21 cellular contexts compared by ENCODE assay signal in the genomic region with DNA sequence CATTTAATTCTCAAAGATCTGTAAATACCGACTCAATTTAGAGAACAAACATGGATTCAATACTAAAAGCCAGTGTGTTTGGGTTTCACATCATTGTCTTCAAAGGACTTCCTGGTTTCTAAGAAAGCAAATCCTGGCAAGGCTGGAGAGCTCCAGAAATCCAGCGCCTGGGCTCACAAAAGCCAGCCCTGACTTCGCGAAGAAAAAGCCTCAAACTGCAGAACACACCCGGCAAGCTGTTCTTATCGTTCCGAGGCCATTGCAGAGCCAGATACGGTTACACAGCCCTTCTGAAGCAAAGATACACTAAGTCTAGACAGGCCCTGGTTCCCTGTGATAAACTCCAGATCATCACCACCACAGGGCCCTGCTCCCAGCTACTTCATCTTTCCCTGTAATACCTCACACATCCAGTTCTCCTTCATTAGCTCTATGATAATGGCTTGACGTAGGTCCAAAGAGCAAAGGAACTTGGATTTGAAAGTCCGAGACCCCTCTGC. TPM values are rescaled to one million over a fixed set of nuclear protein-coding genes. Genes with fewer than 3 reads are reported as not detected.
A peak's percentile ranks its signal among the peaks of the same experiment; 100 is the strongest.
DNase-seq lines count a peak whose midpoint lies in the region; ATAC-seq and TF ChIP-seq lines count a peak whose summit lies in the region.
"Had no signal": no experiment of that assay in that cellular context is flagged by ENCODE, and none has a peak within 500 bp of the region (broad histone marks: within the 10 kb centered on the region; RNA-seq: fewer than 3 reads in every experiment).

No MANE protein-coding gene starts in this region.

- H3K27me3 ChIP-seq in right cardiac atrium (ENCODE audit: control insufficient read depth, insufficient read depth) (no peaks in the 10 kb centered on the region), right atrium auricular region (no peaks in the 10 kb centered on the region), ectodermal cell (ENCODE audit: control insufficient read depth, insufficient read depth, low read length, poor library complexity, severe bottlenecking) (no peaks in the 10 kb centered on the region), mesendoderm (ENCODE audit: insufficient read depth, low read length, poor library complexity) (no peaks in the 10 kb centered on the region)
- H3K27me3 ChIP-seq: right lobe of liver, SJSA1, thyroid gland had no signal

- H3K23ac ChIP-seq in mesendoderm (ENCODE audit: low read length), result no peak overlapping the region

- no peak overlapping the region for H3K4me3 Mint-ChIP-seq in T-helper 17 cell
- H3K4me3 Mint-ChIP-seq: activated CD8-positive, alpha-beta T cell treated with anti-CD3 and anti-CD28 coated beads for 36 hours; activated T-helper 1 cell treated with anti-CD3 and anti-CD28 coated beads, Interleukin-12 subunit alpha, Interleukin-12 subunit beta, Interleukin-2, Interleukin-4 antibody, amounts not matched to agents 30 ng/mL and 10 ng/mL and 1 ng/mL, durations not matched to agents 14 hours and 24 hours and 36 hours; CD8-positive, alpha-beta T cell; nephron had no signal

- H3K4me2 ChIP-seq in mesendoderm (ENCODE audit: low read length), result no peak overlapping the region

- no peak overlapping the region for H3K56ac ChIP-seq in mesendoderm (ENCODE audit: low read length)

- H3K36me3 Mint-ChIP-seq in T-helper 17 cell (ENCODE audit: low read depth), result peaks cover 6% of the 10 kb centered on the region
- H3K36me3 Mint-ChIP-seq: CD8-positive, alpha-beta T cell had no signal

- no peaks in the 10 kb centered on the region for H3K9me3 ChIP-seq in right cardiac atrium (ENCODE audit: control insufficient read depth, low read length)
- H3K9me3 ChIP-seq in right atrium auricular region, result no peaks in the 10 kb centered on the region
- H3K9me3 ChIP-seq in ectodermal cell (ENCODE audit: control insufficient read depth, low read length), result no peaks in the 10 kb centered on the region
- no peaks in the 10 kb centered on the region for H3K9me3 ChIP-seq in T-helper 17 cell (ENCODE audit: control insufficient read depth, low read length, poor library complexity, severe bottlenecking)
- H3K9me3 ChIP-seq: right lobe of liver, SJSA1, thyroid gland had no signal

- no peaks in the 10 kb centered on the region for H3K36me3 ChIP-seq in right atrium auricular region
- H3K36me3 ChIP-seq in ectodermal cell (ENCODE audit: control insufficient read depth, insufficient read depth, low read length), result no peaks in the 10 kb centered on the region
- H3K36me3 ChIP-seq in mesendoderm (ENCODE audit: control insufficient read depth, insufficient read depth, low read length), result peaks cover 2% of the 10 kb centered on the region
- H3K36me3 ChIP-seq: right lobe of liver, thyroid gland had no signal

- ATAC-seq in right cardiac atrium (peak; percentile 30 to 63), GM21786 (IDR thresholded peaks at IDR 0.05; ENCODE audit: unreplicated experiment) (no peak), GM19455 (IDR thresholded peaks at IDR 0.05; ENCODE audit: unreplicated experiment) (no peak), T-helper 17 cell (no peak)
- ATAC-seq: activated CD8-positive, alpha-beta T cell treated with anti-CD3 and anti-CD28 coated beads for 36 hours; CD8-positive, alpha-beta T cell had no signal

- H3K4me1 Mint-ChIP-seq in T-helper 17 cell, result peaks cover 14% of the 10 kb centered on the region

- 35% methylated on average over 10 of the region's 10 CpGs for WGBS in right cardiac atrium
- WGBS in ectodermal cell, 2 experiments, result 60 to 71% methylated on average over 10 of the region's 10 CpGs
- no CpG with 5 or more reads among the region's 10 CpGs for WGBS in mesendoderm (ENCODE audit: extremely low coverage, insufficient coverage, low lambda C conversion rate)

- no peaks in the 10 kb centered on the region for H3K27me3 Mint-ChIP-seq in T-helper 17 cell
- H3K27me3 Mint-ChIP-seq: activated CD8-positive, alpha-beta T cell treated with anti-CD3 and anti-CD28 coated beads for 36 hours had no signal

- TF ChIP-seq CTCF in right atrium auricular region (IDR thresholded peaks at IDR 0.05), result no peak

- H3K4me3 ChIP-seq in right cardiac atrium (ENCODE audit: low read length) (no peak overlapping the region), right atrium auricular region (no peak overlapping the region), ectodermal cell (ENCODE audit: insufficient read depth, low read depth, low read length) (no peak overlapping the region), mesendoderm (ENCODE audit: low read length) (no peak overlapping the region)
- H3K4me3 ChIP-seq: right lobe of liver, SJSA1, thyroid gland had no signal

- H3K9ac ChIP-seq in mesendoderm (ENCODE audit: low read length), result peak overlapping the region; percentile 23

- H3K27ac Mint-ChIP-seq in T-helper 17 cell, result no peak overlapping the region
- H3K27ac Mint-ChIP-seq: activated CD8-positive, alpha-beta T cell treated with anti-CD3 and anti-CD28 coated beads for 36 hours; activated T-helper 1 cell treated with anti-CD3 and anti-CD28 coated beads, Interleukin-12 subunit alpha, Interleukin-12 subunit beta, Interleukin-2, Interleukin-4 antibody, amounts not matched to agents 30 ng/mL and 10 ng/mL and 1 ng/mL, durations not matched to agents 14 hours and 24 hours and 36 hours; CD8-positive, alpha-beta T cell had no signal

- intact Hi-C loops in right cardiac atrium (cut with DNase I), result no loop called here

- H3K4me1 ChIP-seq in right cardiac atrium (ENCODE audit: control insufficient read depth, insufficient read depth, low read length), result peaks cover 2% of the 10 kb centered on the region
- H3K4me1 ChIP-seq in right atrium auricular region, result no peaks in the 10 kb centered on the region
- H3K4me1 ChIP-seq in ectodermal cell (ENCODE audit: control insufficient read depth, insufficient read depth, low read length), result peaks cover 11% of the 10 kb centered on the region
- no peaks in the 10 kb centered on the region for H3K4me1 ChIP-seq in mesendoderm (ENCODE audit: control insufficient read depth, low read depth, low read length)
- H3K4me1 ChIP-seq: right lobe of liver, thyroid gland had no signal

- no peak overlapping the region for H3K18ac ChIP-seq in mesendoderm (ENCODE audit: low read length)

- H3K27ac ChIP-seq in right cardiac atrium (ENCODE audit: low read length) (no peak overlapping the region), right atrium auricular region (no peak overlapping the region), ectodermal cell (ENCODE audit: insufficient read depth, low read depth, low read length, poor library complexity, severe bottlenecking) (peak overlapping the region; percentile 27), mesendoderm (ENCODE audit: low read depth, low read length) (no peak overlapping the region)
- H3K27ac ChIP-seq: epithelial cell of prostate, right lobe of liver, SJSA1, thyroid gland had no signal

- H3K79me2 ChIP-seq in mesendoderm (ENCODE audit: control insufficient read depth, insufficient read depth, low read length), result peaks cover 44% of the 10 kb centered on the region

- H2BK120ac ChIP-seq in mesendoderm (ENCODE audit: low read depth, low read length), result no peak overlapping the region

- no peak overlapping the region for H4K8ac ChIP-seq in mesendoderm (ENCODE audit: low read depth, low read length)

- H3K4ac ChIP-seq in mesendoderm (ENCODE audit: low read depth, low read length), result no peak overlapping the region

- no peak overlapping the region for H2AK5ac ChIP-seq in mesendoderm (ENCODE audit: low read length)

- H2BK15ac ChIP-seq in mesendoderm (replicated peaks; ENCODE audit: low read depth), result no peak overlapping the region

- DNase-seq in right cardiac atrium (peak in 1 of 3 donors; percentile 51), right atrium auricular region (ENCODE audit: low spot score) (no peak), mesendoderm (peak; percentile 77), SW480 (ENCODE audit: low spot score) (no peak), T-helper 17 cell (no peak)
- DNase-seq: activated CD8-positive, alpha-beta T cell treated with anti-CD3 and anti-CD28 coated beads for 36 hours; CD8-positive, alpha-beta T cell; EL; GOT3; NCI-H187; NCI-H510A; right lobe of liver; stimulated activated CD4-positive, alpha-beta T cell treated with anti-CD3 and anti-CD28 coated beads, Interleukin-2, amount 100 ng/mL, for 48 hours had no signal

- H4K5ac ChIP-seq in mesendoderm (ENCODE audit: low read length), result no peak overlapping the region

- H2BK5ac ChIP-seq in mesendoderm (ENCODE audit: low read length), result no peak overlapping the region

- H3K79me1 ChIP-seq in mesendoderm (ENCODE audit: low read length), result peaks cover 30% of the 10 kb centered on the region

RNA-seq across cellular contexts. Expression of a gene that starts 19.1 kb away (rescaled TPM):
- 1 to 10 TPM; 2.8 to 5.1 (median 3.3) TPM for total RNA-seq in right cardiac atrium
- 1.5 TPM for polyA plus RNA-seq in right cardiac atrium
- total RNA-seq in right atrium auricular region, result 1 to 10 TPM; 2.3 to 2.6 TPM
- polyA plus RNA-seq in ectodermal cell (2013, experiment 1 of 4), result 42.3 TPM
- 39.6 TPM for polyA plus RNA-seq in ectodermal cell (2013, experiment 2 of 4)
- polyA plus RNA-seq in ectodermal cell (2013, experiment 3 of 4), result 28.2 TPM
- polyA plus RNA-seq in ectodermal cell (2013, experiment 4 of 4), result 31.7 TPM
- 12.2 TPM for polyA plus RNA-seq in mesendoderm (2013, experiment 1 of 2)
- 10.8 TPM for polyA plus RNA-seq in mesendoderm (2013, experiment 2 of 2)
- 10 to 100 TPM; 15.9 to 19.2 TPM for total RNA-seq in T-helper 17 cell

Comparison
In these comparisons a context has a peak if more than half of its experiments do, and no peak if none do; other contexts are left out.
1. ATAC-seq: peak in right cardiac atrium (2 of 2); none in GM21786 (single experiment), GM19455 (single experiment) and T-helper 17 cell (single experiment).